In the genomic region with DNA sequence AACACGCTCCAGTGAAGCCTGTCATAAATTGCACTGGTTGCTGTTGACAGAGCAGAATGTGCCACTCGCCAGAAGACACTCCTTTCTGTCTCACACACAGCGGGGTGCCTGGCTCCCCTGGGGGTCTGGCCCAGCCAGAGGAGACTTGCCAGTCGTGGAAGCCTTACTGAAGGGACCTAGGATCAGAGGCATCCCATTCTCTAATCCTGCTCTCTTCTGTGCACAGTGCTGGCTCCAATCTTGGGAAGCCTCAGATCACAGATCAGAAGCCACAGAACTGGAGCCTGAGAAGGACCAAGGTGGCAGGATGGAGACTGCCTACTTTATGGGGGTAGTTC, we compare ENCODE assay signal across 9 cellular contexts. TPM values are rescaled to one million over a fixed set of nuclear protein-coding genes. Genes with fewer than 3 reads are reported as not detected.
DNase-seq lines count a peak whose midpoint lies in the region; ATAC-seq and TF ChIP-seq lines count a peak whose summit lies in the region.
"Had no signal": no experiment of that assay in that cellular context is flagged by ENCODE, and none has a peak within 500 bp of the region (broad histone marks: within the 10 kb centered on the region; RNA-seq: fewer than 3 reads in every experiment).

No MANE protein-coding gene starts in this region.

- H3K27me3 ChIP-seq in gastroesophageal sphincter (no peaks in the 10 kb centered on the region), gastrocnemius medialis (no peaks in the 10 kb centered on the region)

- no peaks in the 10 kb centered on the region for H3K27me3 Mint-ChIP-seq in T-helper 17 cell

- no peak for TF ChIP-seq EP300 in gastroesophageal sphincter (IDR thresholded peaks at IDR 0.05)

- H3K4me3 ChIP-seq in GM12864 (ENCODE audit: low read depth, low read length) = peak overlapping the region; percentile 77
- peak overlapping the region; percentile 21 to 89 for H3K4me3 ChIP-seq in gastroesophageal sphincter
- peak overlapping the region; percentile 22 to 68 (median 44) for H3K4me3 ChIP-seq in gastrocnemius medialis

- 34% methylated on average over 4 of the region's 4 CpGs; no CpG with 5 or more reads in 1 of the 2 donors for WGBS in gastroesophageal sphincter (ENCODE audit: low coverage in 1 of 2), 2 donors

- intact Hi-C loops in gastrocnemius medialis (cut with DNase I; ENCODE audit: low total_unique reads) = no loop called here

- H3K36me3 ChIP-seq in gastroesophageal sphincter (no peaks in the 10 kb centered on the region), gastrocnemius medialis (no peaks in the 10 kb centered on the region)

- H3K4me3 Mint-ChIP-seq in T-helper 17 cell = peak overlapping the region; percentile 95

- H3K27ac ChIP-seq in gastroesophageal sphincter (peak overlapping the region; percentile 26 to 93 (median 92)), gastrocnemius medialis (peak overlapping the region; percentile 86 to 92 (median 90))

- in situ Hi-C loops in gastrocnemius medialis (cut with MboI; ENCODE audit: low sequenced_read_pairs in 4 of 4) = loop anchor here in 1 of 4 donors (5.0 kb wide), 1 partner anchor 41 kb away; no protein-coding TSS in a partner anchor

- DNase-seq in GM12864 (ENCODE audit: low read depth) (no peak), T-helper 17 cell (no peak), gastrocnemius medialis (peak; percentile 38 to 53), Kasumi-1 (lab: John Stamatoyannopoulos, UW) (no peak), NCI-H2171 treated with DMSO at 0.1 percent for 48 hours (lab: John Stamatoyannopoulos, UW) (no peak)
- DNase-seq: cerebellar nuclear complex had no signal

- H3K27ac Mint-ChIP-seq in T-helper 17 cell = peak overlapping the region; percentile 98

- H3K9me3 ChIP-seq in T-helper 17 cell (ENCODE audit: control insufficient read depth, low read length, poor library complexity, severe bottlenecking) (no peaks in the 10 kb centered on the region), gastroesophageal sphincter (no peaks in the 10 kb centered on the region), gastrocnemius medialis (no peaks in the 10 kb centered on the region)

- H3K4me1 ChIP-seq in gastroesophageal sphincter = peaks cover 0 to 70% (median 30%) of the 10 kb centered on the region in 3 donors
- H3K4me1 ChIP-seq in gastrocnemius medialis = peaks cover 63 to 66% of the 10 kb centered on the region in 2 donors

- H3K4me1 Mint-ChIP-seq in T-helper 17 cell = peaks cover 44% of the 10 kb centered on the region

- ATAC-seq in T-helper 17 cell (no peak), gastroesophageal sphincter (no peak), gastrocnemius medialis (peak; percentile 53 to 59), HG02759 (IDR thresholded peaks at IDR 0.05; ENCODE audit: unreplicated experiment) (no peak), HG02678 (IDR thresholded peaks at IDR 0.05; ENCODE audit: unreplicated experiment) (no peak)

- TF ChIP-seq CTCF in GM12864 (IDR thresholded peaks at IDR 0.05; ENCODE audit: low read depth, low read length, missing control alignments) (no peak), gastroesophageal sphincter (IDR thresholded peaks at IDR 0.05) (no peak), gastrocnemius medialis (IDR thresholded peaks at IDR 0.05 in 4 of 5, conservative IDR thresholded peaks at IDR 0.05 in 1 of 5) (no peak)

- peaks cover 2% of the 10 kb centered on the region for H3K36me3 Mint-ChIP-seq in T-helper 17 cell (ENCODE audit: low read depth)

- TF ChIP-seq POLR2A in gastroesophageal sphincter (IDR thresholded peaks at IDR 0.05) (no peak), gastrocnemius medialis (IDR thresholded peaks at IDR 0.05) (peak in 1 of 2 donors; percentile 20)

RNA-seq across cellular contexts. Expression of gene SLC9A1, which starts 1.4 kb away (rescaled TPM):
- 10 to 100 TPM; 21.4 to 30.4 TPM for total RNA-seq in T-helper 17 cell
- 10 to 100 TPM in 3 of 4 donors, 1 to 10 TPM in 1; 7.2 to 27.8 (median 17.1) TPM for total RNA-seq in gastroesophageal sphincter
- total RNA-seq in gastrocnemius medialis = 1 to 10 TPM; 2.5 to 4.3 (median 3.7) TPM

Comparison
In these comparisons a context has a peak if more than half of its experiments do, and no peak if none do; other contexts are left out.
1. DNase-seq: peak in gastrocnemius medialis (2 of 2); none in GM12864 (single experiment), T-helper 17 cell (0 of 3), Kasumi-1 (0 of 2) and NCI-H2171 treated with DMSO at 0.1 percent for 48 hours (single experiment).
2. ATAC-seq: peak in gastrocnemius medialis (2 of 2); none in T-helper 17 cell (single experiment), gastroesophageal sphincter (single experiment), HG02759 (single experiment) and HG02678 (single experiment).
3. Peak in every context shown above with its lines, with median percentiles within 50 percentile points of each other: H3K4me3 ChIP-seq.